In genomic region chr2:200865736-200865995, GRCh38 we compare ENCODE assay signal across 1 cellular context.
TF ChIP-seq lines count a peak whose summit lies in the region.

No MANE protein-coding gene starts in this region.

TF ChIP-seq in GM23338, 12 proteins besides CTCF, POLR2A, EP300 and RAD21 (continued from another document):
- TF ChIP-seq REST (IDR thresholded peaks at IDR 0.05; ENCODE audit: unreplicated experiment) (no peak), EZH2phosphoT487 (IDR thresholded peaks at IDR 0.05; ENCODE audit: unreplicated experiment) (no peak), ZNF114 (CRISPR knock-in tag; IDR thresholded peaks at IDR 0.05) (no peak), ETS1 (IDR thresholded peaks at IDR 0.05) (no peak), ZNF462 (CRISPR knock-in tag; IDR thresholded peaks at IDR 0.05) (no peak), JUNB (IDR thresholded peaks at IDR 0.05; ENCODE audit: unreplicated experiment) (no peak), CREB1 (CRISPR knock-in tag; IDR thresholded peaks at IDR 0.05; ENCODE audit: low read depth) (no peak), NANOG (IDR thresholded peaks at IDR 0.05; ENCODE audit: borderline replicate concordance) (no peak), EZH2 (IDR thresholded peaks at IDR 0.05; ENCODE audit: low read depth, unreplicated experiment) (no peak), STAT1 (IDR thresholded peaks at IDR 0.05; ENCODE audit: unreplicated experiment) (no peak), ZNF331 (CRISPR knock-in tag; IDR thresholded peaks at IDR 0.05; ENCODE audit: low read depth) (no peak)
